In genomic region chr5:93620487-93621339, GRCh38 we compare ENCODE assay signal across 8 cellular contexts. TPM values are rescaled to one million over a fixed set of nuclear protein-coding genes. Genes with fewer than 3 reads are reported as not detected.
A peak's percentile ranks its signal among the peaks of the same experiment; 100 is the strongest.
DNase-seq lines count a peak whose midpoint lies in the region; ATAC-seq and TF ChIP-seq lines count a peak whose summit lies in the region.

No MANE protein-coding gene starts in this region.

- H3K36me3 Mint-ChIP-seq in CD14-positive monocyte = peaks cover 7 to 15% of the 10 kb centered on the region in 2 donors
- H3K36me3 Mint-ChIP-seq in activated CD4-positive, alpha-beta T cell treated with anti-CD3 and anti-CD28 coated beads, Interleukin-2, amount 10 ng/mL, durations not matched to agents 7 days and 5 days (ENCODE audit: low read depth) = peaks cover 1% of the 10 kb centered on the region

- peak overlapping the region; percentile 88 to 99 for H3K4me3 Mint-ChIP-seq in CD14-positive monocyte
- peak overlapping the region; percentile 86 for H3K4me3 Mint-ChIP-seq in activated CD4-positive, alpha-beta T cell treated with anti-CD3 and anti-CD28 coated beads, Interleukin-2, amount 10 ng/mL, durations not matched to agents 7 days and 5 days

- DNase-seq in CD14-positive monocyte (ENCODE audit: low spot score) = no peak
- DNase-seq in NCI-H446 treated with DMSO at 0.1 percent for 48 hours (lab: John Stamatoyannopoulos, UW) = peak; percentile 69
- peak; percentile 47 for DNase-seq in activated CD4-positive, alpha-beta T cell treated with anti-CD3 and anti-CD28 coated beads, Interleukin-2, amount 10 ng/mL, durations not matched to agents 7 days and 5 days
- DNase-seq in lung microvascular endothelial cell (ENCODE audit: low read depth in 2 of 2) = peak; percentile 69 to 73
- DNase-seq in stimulated activated CD8-positive, alpha-beta memory T cell treated with anti-CD3 and anti-CD28 coated beads, Interleukin-7, amount 100 ng/mL, for 4 hours (ENCODE audit: low read depth in 2 of 2) = peak; percentile 15 to 43

- peak overlapping the region in 5 of 7 donors; percentile 22 to 67 (median 57) for H3K27ac Mint-ChIP-seq in CD14-positive monocyte
- H3K27ac Mint-ChIP-seq in activated CD4-positive, alpha-beta T cell treated with anti-CD3 and anti-CD28 coated beads, Interleukin-2, amount 10 ng/mL, durations not matched to agents 7 days and 5 days = peak overlapping the region; percentile 77

- POLR2A ChIA-PET in activated CD4-positive, alpha-beta T cell treated with anti-CD3 and anti-CD28 coated beads, Interleukin-2, amount 10 ng/mL, durations not matched to agents 7 days and 5 days (lab: Charles Lee) = no interaction called here

- H3K4me1 ChIP-seq in ectodermal cell (ENCODE audit: control insufficient read depth, insufficient read depth, low read length) = peaks cover 16% of the 10 kb centered on the region

- H3K9me3 Mint-ChIP-seq in CD14-positive monocyte = peaks cover 0 to 8% (median 4%) of the 10 kb centered on the region in 7 donors
- H3K9me3 Mint-ChIP-seq in activated CD4-positive, alpha-beta T cell treated with anti-CD3 and anti-CD28 coated beads, Interleukin-2, amount 10 ng/mL, durations not matched to agents 7 days and 5 days = no peaks in the 10 kb centered on the region

- no peaks in the 10 kb centered on the region for H3K36me3 ChIP-seq in ectodermal cell (ENCODE audit: control insufficient read depth, insufficient read depth, low read length)

- peaks cover 78% of the 10 kb centered on the region for H3K27me3 ChIP-seq in ectodermal cell (ENCODE audit: control insufficient read depth, insufficient read depth, low read length, poor library complexity, severe bottlenecking)

- intact Hi-C loops in CD14-positive monocyte (cut with micrococcal nuclease) = no loop called here

- H3K4me3 ChIP-seq in ectodermal cell (ENCODE audit: insufficient read depth, low read depth, low read length) = peak overlapping the region; percentile 69

- peak; percentile 99 for ATAC-seq in GM19328 (IDR thresholded peaks at IDR 0.05; ENCODE audit: unreplicated experiment)
- peak; percentile 95 for ATAC-seq in HG03378 (IDR thresholded peaks at IDR 0.05; ENCODE audit: unreplicated experiment)

- TF ChIP-seq CTCF in CD14-positive monocyte (IDR thresholded peaks at IDR 0.05) = no peak

- WGBS in ectodermal cell, 2 experiments = 0% methylated on average over 70 to 76 of the region's 76 CpGs

- CTCF ChIA-PET in activated CD4-positive, alpha-beta T cell treated with anti-CD3 and anti-CD28 coated beads, Interleukin-2, amount 10 ng/mL, durations not matched to agents 7 days and 5 days (lab: Charles Lee) = interaction anchor here (1.4 kb wide), 1 partner anchor 13 kb away, joined by 3 read pairs; no protein-coding TSS in a partner anchor

- peaks cover 18% of the 10 kb centered on the region for H3K4me1 Mint-ChIP-seq in CD14-positive monocyte
- H3K4me1 Mint-ChIP-seq in activated CD4-positive, alpha-beta T cell treated with anti-CD3 and anti-CD28 coated beads, Interleukin-2, amount 10 ng/mL, durations not matched to agents 7 days and 5 days = peaks cover 17% of the 10 kb centered on the region

- H3K27me3 Mint-ChIP-seq in CD14-positive monocyte (ENCODE audit: low read depth in 3 of 3) = peaks cover 40 to 56% (median 49%) of the 10 kb centered on the region in 3 donors
- H3K27me3 Mint-ChIP-seq in activated CD4-positive, alpha-beta T cell treated with anti-CD3 and anti-CD28 coated beads, Interleukin-2, amount 10 ng/mL, durations not matched to agents 7 days and 5 days = peaks cover 50% of the 10 kb centered on the region

- peak overlapping the region; percentile 80 for H3K27ac ChIP-seq in ectodermal cell (ENCODE audit: insufficient read depth, low read depth, low read length, poor library complexity, severe bottlenecking)

- no peaks in the 10 kb centered on the region for H3K9me3 ChIP-seq in ectodermal cell (ENCODE audit: control insufficient read depth, low read length)

RNA-seq across cellular contexts. Expression of gene NR2F1, which starts 37.7 kb away (rescaled TPM):
- not detected for polyA plus RNA-seq in CD14-positive monocyte
- not detected for total RNA-seq in activated CD4-positive, alpha-beta T cell treated with anti-CD3 and anti-CD28 coated beads, Interleukin-2, amount 10 ng/mL, durations not matched to agents 7 days and 5 days
- polyA plus RNA-seq in ectodermal cell (2013, experiment 1 of 4) = 140 TPM
- polyA plus RNA-seq in ectodermal cell (2013, experiment 2 of 4) = 135 TPM
- 150 TPM for polyA plus RNA-seq in ectodermal cell (2013, experiment 3 of 4)
- polyA plus RNA-seq in ectodermal cell (2013, experiment 4 of 4) = 188 TPM
- 30.5 and 118 TPM in 2 replicates for total RNA-seq in lung microvascular endothelial cell

RNA-seq across cellular contexts. Expression of gene NR2F1-AS1, which starts 39.7 kb away (rescaled TPM):
- not detected for polyA plus RNA-seq in CD14-positive monocyte
- not detected for total RNA-seq in activated CD4-positive, alpha-beta T cell treated with anti-CD3 and anti-CD28 coated beads, Interleukin-2, amount 10 ng/mL, durations not matched to agents 7 days and 5 days
- polyA plus RNA-seq in ectodermal cell (2013, experiment 1 of 4) = 17.0 TPM
- polyA plus RNA-seq in ectodermal cell (2013, experiment 2 of 4) = 18.7 TPM
- 13.3 TPM for polyA plus RNA-seq in ectodermal cell (2013, experiment 3 of 4)
- 19.5 TPM for polyA plus RNA-seq in ectodermal cell (2013, experiment 4 of 4)
- total RNA-seq in lung microvascular endothelial cell = 16.1 and 29.8 TPM in 2 replicates

Comparison
In these comparisons a context has a peak if more than half of its experiments do, and no peak if none do; other contexts are left out.
1. RNA of gene NR2F1, which starts 37.7 kb away (total RNA-seq): 30.5 to 118 TPM in lung microvascular endothelial cell; not detected in activated CD4-positive, alpha-beta T cell treated with anti-CD3 and anti-CD28 coated beads, Interleukin-2, amount 10 ng/mL, durations not matched to agents 7 days and 5 days; every median in the first group is over 10 times any median in the second.
2. RNA of gene NR2F1-AS1, which starts 39.7 kb away (total RNA-seq): 16.1 to 29.8 TPM in lung microvascular endothelial cell; not detected in activated CD4-positive, alpha-beta T cell treated with anti-CD3 and anti-CD28 coated beads, Interleukin-2, amount 10 ng/mL, durations not matched to agents 7 days and 5 days; every median in the first group is over 10 times any median in the second.